Comparison of ENCODE assay signal across 9 cellular contexts in genomic region chr10:31940839-31941653, GRCh38. TPM values are rescaled to one million over a fixed set of nuclear protein-coding genes. Genes with fewer than 3 reads are reported as not detected.
DNase-seq lines count a peak whose midpoint lies in the region; ATAC-seq lines count a peak whose summit lies in the region.
"Had no signal": no experiment of that assay in that cellular context is flagged by ENCODE, and none has a peak within 500 bp of the region (broad histone marks: within the 10 kb centered on the region; RNA-seq: fewer than 3 reads in every experiment).

No MANE protein-coding gene starts in this region.

- peak; percentile 41 for ATAC-seq in sciatic nerve
- ATAC-seq in HG02938 (IDR thresholded peaks at IDR 0.05; ENCODE audit: unreplicated experiment) = no peak
- ATAC-seq in GM19397 (IDR thresholded peaks at IDR 0.05; ENCODE audit: unreplicated experiment) = no peak

- peak; percentile 81 for DNase-seq in H4 (ENCODE audit: low spot score)
- DNase-seq in OCI-M1 (lab: John Stamatoyannopoulos, UW) = peak; percentile 30
- DNase-seq in fibroblast of gingiva (ENCODE audit: low read depth) = peak; percentile 95
- DNase-seq in sciatic nerve (ENCODE audit: low spot score) = no peak
- no peak for DNase-seq in NCI-H510A treated with DMSO at 0.1 percent for 48 hours (lab: John Stamatoyannopoulos, UW)
- DNase-seq: MM.1S; stimulated activated CD8-positive, alpha-beta memory T cell treated with anti-CD3 and anti-CD28 coated beads, Interleukin-4, amount 100 ng/mL, for 48 hours had no signal

- intact Hi-C loops in sciatic nerve (cut with DNase I) = no loop called here

RNA-seq across cellular contexts. Expression of gene ARHGAP12, which starts 12.4 kb away (rescaled TPM):
- 18.6 and 18.7 TPM in 2 replicates for total RNA-seq in H4 (2014; rRNA removed; shearing (Covaris generic))
- 57.0 TPM for total RNA-seq in sciatic nerve

Comparison
In these comparisons a context has a peak if more than half of its experiments do, and no peak if none do; other contexts are left out.
1. DNase-seq: peak in H4 (single experiment), OCI-M1 (single experiment) and fibroblast of gingiva (single experiment); none in sciatic nerve (single experiment) and NCI-H510A treated with DMSO at 0.1 percent for 48 hours (single experiment).